Comparison of ENCODE assay signal across 19 cellular contexts in the genomic region with DNA sequence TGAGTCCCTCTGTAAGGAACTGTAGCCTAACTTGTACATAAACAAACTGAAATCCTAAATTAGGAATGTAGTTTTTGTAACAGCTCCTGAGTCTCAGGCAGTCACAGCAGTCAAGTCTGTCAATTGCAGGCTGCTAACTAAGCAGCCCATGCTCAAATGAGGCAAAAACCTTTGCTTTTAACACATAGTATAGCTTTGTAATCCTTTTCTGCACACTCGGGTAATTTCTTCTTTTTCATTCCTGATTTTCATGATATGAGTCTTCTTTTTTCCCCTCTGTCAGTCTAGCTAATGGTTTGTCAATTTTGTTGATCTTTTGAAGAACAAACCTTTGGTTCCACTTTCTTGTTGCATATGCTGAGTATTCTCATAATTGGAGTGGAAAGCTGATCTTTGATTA. TPM values are rescaled to one million over a fixed set of nuclear protein-coding genes. Genes with fewer than 3 reads are reported as not detected.
A peak's percentile ranks its signal among the peaks of the same experiment; 100 is the strongest.
DNase-seq lines count a peak whose midpoint lies in the region; ATAC-seq, FAIRE-seq and TF ChIP-seq lines count a peak whose summit lies in the region.
"Had no signal": no experiment of that assay in that cellular context is flagged by ENCODE, and none has a peak within 500 bp of the region (broad histone marks: within the 10 kb centered on the region; RNA-seq: fewer than 3 reads in every experiment).

No MANE protein-coding gene starts in this region.

- H3K27me3 Mint-ChIP-seq in chondrocyte (ENCODE audit: low read depth) = no peaks in the 10 kb centered on the region
- no peaks in the 10 kb centered on the region for H3K27me3 Mint-ChIP-seq in naive thymus-derived CD8-positive, alpha-beta T cell
- H3K27me3 Mint-ChIP-seq: IgD-negative memory B cell had no signal

- ATAC-seq in heart left ventricle (no peak), HG02759 (IDR thresholded peaks at IDR 0.05; ENCODE audit: unreplicated experiment) (peak; percentile 50), psoas muscle (no peak)
- ATAC-seq in naive thymus-derived CD8-positive, alpha-beta T cell = no peak
- ATAC-seq: Right ventricle myocardium inferior had no signal

- TF ChIP-seq CTCF in cardiac muscle cell (IDR thresholded peaks at IDR 0.05; ENCODE audit: low read depth, low read length) (no peak), heart left ventricle (IDR thresholded peaks at IDR 0.05) (no peak), chondrocyte (IDR thresholded peaks at IDR 0.05) (no peak), psoas muscle (IDR thresholded peaks at IDR 0.05) (no peak)

- H3K4me3 ChIP-seq in cardiac muscle cell (no peak overlapping the region), heart left ventricle (no peak overlapping the region), psoas muscle (no peak overlapping the region)
- H3K4me3 ChIP-seq: BLaER1 treated with 17β-estradiol and CSF1 and Interleukin-3, amounts not matched to agents 10 nM and 100 nM had no signal

- intact Hi-C loops in heart left ventricle (cut with DNase I) (loop anchor here in 1 of 10 donors (5.0 kb wide), 1 partner anchor 38 kb away; no protein-coding TSS in a partner anchor), psoas muscle (cut with DNase I) (no loop called here)

- DNase-seq in cardiac muscle cell (ENCODE audit: low read depth in 1 of 2, low spot score in 1 of 2) (no peak), heart left ventricle (no peak), chondrocyte (ENCODE audit: low spot score) (no peak), psoas muscle (no peak), GM12892 (ENCODE audit: insufficient read length) (no peak), iPS-NIHi11 (ENCODE audit: low spot score) (no peak)
- DNase-seq in naive thymus-derived CD8-positive, alpha-beta T cell = no peak
- DNase-seq: MM.1S, NCI-H1092, NCI-H146, NCI-H2081, NCI-H446 treated with DMSO at 0.1 percent for 48 hours, NCI-H69 had no signal

- no peak for TF ChIP-seq POLR2A in heart left ventricle (IDR thresholded peaks at IDR 0.05)
- TF ChIP-seq POLR2A in GM12892 (IDR thresholded peaks at IDR 0.05; ENCODE audit: low read depth, low read length) = no peak

- no peak overlapping the region for H3K4me3 Mint-ChIP-seq in chondrocyte (ENCODE audit: unreplicated experiment)
- no peak overlapping the region for H3K4me3 Mint-ChIP-seq in naive thymus-derived CD8-positive, alpha-beta T cell
- H3K4me3 Mint-ChIP-seq: IgD-negative memory B cell had no signal

- no peaks in the 10 kb centered on the region for H3K9me3 ChIP-seq in cardiac muscle cell (ENCODE audit: low read depth)
- no peaks in the 10 kb centered on the region for H3K9me3 ChIP-seq in heart left ventricle
- H3K9me3 ChIP-seq in psoas muscle = no peaks in the 10 kb centered on the region

- no peaks in the 10 kb centered on the region for H3K9me3 Mint-ChIP-seq in chondrocyte (ENCODE audit: low read depth)
- H3K9me3 Mint-ChIP-seq in naive thymus-derived CD8-positive, alpha-beta T cell = no peaks in the 10 kb centered on the region
- H3K9me3 Mint-ChIP-seq: IgD-negative memory B cell had no signal

- peaks cover 31% of the 10 kb centered on the region for H3K4me1 Mint-ChIP-seq in chondrocyte (ENCODE audit: low read depth)
- peaks cover 29 to 66% (median 64%) of the 10 kb centered on the region in 4 donors for H3K4me1 Mint-ChIP-seq in naive thymus-derived CD8-positive, alpha-beta T cell

- WGBS in heart left ventricle, 4 donors = 53 to 78% (median 63%) methylated on average over 1 of the region's 1 CpG
- 73 to 80% (median 79%) methylated on average over 1 of the region's 1 CpG for WGBS in psoas muscle, 3 donors

- H3K4me1 ChIP-seq in cardiac muscle cell (ENCODE audit: low read depth) (no peaks in the 10 kb centered on the region), heart left ventricle (peaks cover 0 to 52% (median 33%) of the 10 kb centered on the region in 12 donors), psoas muscle (peaks cover 50% of the 10 kb centered on the region)

- H3K27me3 ChIP-seq in cardiac muscle cell (no peaks in the 10 kb centered on the region), heart left ventricle (no peaks in the 10 kb centered on the region), psoas muscle (ENCODE audit: insufficient read depth in 3 of 3, low read length in 2 of 3) (no peaks in the 10 kb centered on the region)
- H3K27me3 ChIP-seq: BLaER1 treated with 17β-estradiol and CSF1 and Interleukin-3, amounts not matched to agents 10 nM and 100 nM had no signal

- FAIRE-seq in GM12892 (lab: Jason Lieb, UNC) = no peak
- FAIRE-seq: D721Med, RCC 7860 had no signal

- H3K27ac Mint-ChIP-seq in chondrocyte (ENCODE audit: unreplicated experiment) = peak overlapping the region; percentile 20
- H3K27ac Mint-ChIP-seq in naive thymus-derived CD8-positive, alpha-beta T cell = peak overlapping the region in 3 of 10 donors; percentile 7 to 44 (median 27)
- H3K27ac Mint-ChIP-seq: IgD-negative memory B cell had no signal

- H3K27ac ChIP-seq in cardiac muscle cell (peak overlapping the region; percentile 54), heart left ventricle (no peak overlapping the region), psoas muscle (peak overlapping the region; percentile 11)
- H3K27ac ChIP-seq: BLaER1 treated with 17β-estradiol and CSF1 and Interleukin-3, amounts not matched to agents 10 nM and 100 nM had no signal

- POLR2A ChIA-PET in naive thymus-derived CD8-positive, alpha-beta T cell (lab: Charles Lee) = no interaction called here

- peaks cover 5% of the 10 kb centered on the region for H3K36me3 ChIP-seq in cardiac muscle cell
- peaks cover 0 to 41% (median 33%) of the 10 kb centered on the region in 9 donors for H3K36me3 ChIP-seq in heart left ventricle
- peaks cover 0 to 17% of the 10 kb centered on the region in 2 donors for H3K36me3 ChIP-seq in psoas muscle (ENCODE audit: insufficient read depth in 1 of 2, low read depth in 1 of 2)

- peaks cover 7% of the 10 kb centered on the region for H3K36me3 Mint-ChIP-seq in chondrocyte (ENCODE audit: low read depth)
- H3K36me3 Mint-ChIP-seq in naive thymus-derived CD8-positive, alpha-beta T cell = peaks cover 0 to 66% (median 7%) of the 10 kb centered on the region in 3 donors

RNA-seq across cellular contexts. Expression of gene GOLGA4, which starts 16.2 kb away (rescaled TPM):
- total RNA-seq in cardiac muscle cell (25.5 and 52.1 TPM in 2 replicates), heart left ventricle (100 to 1,000 TPM; 110 to 235 (median 183) TPM), chondrocyte (67.2 to 71.6 TPM (median 70.7 TPM) in 3 replicates), psoas muscle (100 to 1,000 TPM; 149 to 315 (median 218) TPM)
- polyA plus RNA-seq in cardiac muscle cell (53.7 and 70.2 TPM in 2 replicates), heart left ventricle (10 to 100 TPM; 63.2 to 97.2 TPM), psoas muscle (100 to 1,000 TPM in 1 of 3 donors, 10 to 100 TPM in 2; 68.8 to 228 (median 99.0) TPM)
- polyA plus RNA-seq in GM12892 (2012; ENCODE audit: missing spikeins) = 26.1 TPM
- total RNA-seq in naive thymus-derived CD8-positive, alpha-beta T cell = 10 to 100 TPM; 55.1 to 55.9 TPM
- 10 to 100 TPM in 2 of 3 donors, 1 to 10 TPM in 1; 7.3 to 16.2 (median 10.3) TPM for polyA plus RNA-seq in naive thymus-derived CD8-positive, alpha-beta T cell

Comparison
In these comparisons a context has a peak if more than half of its experiments do, and no peak if none do; other contexts are left out.
1. H3K27ac ChIP-seq: peak in cardiac muscle cell (single experiment) and psoas muscle (single experiment); none in heart left ventricle (0 of 12).